ENCODE assay signal across 14 cellular contexts in the genomic region with DNA sequence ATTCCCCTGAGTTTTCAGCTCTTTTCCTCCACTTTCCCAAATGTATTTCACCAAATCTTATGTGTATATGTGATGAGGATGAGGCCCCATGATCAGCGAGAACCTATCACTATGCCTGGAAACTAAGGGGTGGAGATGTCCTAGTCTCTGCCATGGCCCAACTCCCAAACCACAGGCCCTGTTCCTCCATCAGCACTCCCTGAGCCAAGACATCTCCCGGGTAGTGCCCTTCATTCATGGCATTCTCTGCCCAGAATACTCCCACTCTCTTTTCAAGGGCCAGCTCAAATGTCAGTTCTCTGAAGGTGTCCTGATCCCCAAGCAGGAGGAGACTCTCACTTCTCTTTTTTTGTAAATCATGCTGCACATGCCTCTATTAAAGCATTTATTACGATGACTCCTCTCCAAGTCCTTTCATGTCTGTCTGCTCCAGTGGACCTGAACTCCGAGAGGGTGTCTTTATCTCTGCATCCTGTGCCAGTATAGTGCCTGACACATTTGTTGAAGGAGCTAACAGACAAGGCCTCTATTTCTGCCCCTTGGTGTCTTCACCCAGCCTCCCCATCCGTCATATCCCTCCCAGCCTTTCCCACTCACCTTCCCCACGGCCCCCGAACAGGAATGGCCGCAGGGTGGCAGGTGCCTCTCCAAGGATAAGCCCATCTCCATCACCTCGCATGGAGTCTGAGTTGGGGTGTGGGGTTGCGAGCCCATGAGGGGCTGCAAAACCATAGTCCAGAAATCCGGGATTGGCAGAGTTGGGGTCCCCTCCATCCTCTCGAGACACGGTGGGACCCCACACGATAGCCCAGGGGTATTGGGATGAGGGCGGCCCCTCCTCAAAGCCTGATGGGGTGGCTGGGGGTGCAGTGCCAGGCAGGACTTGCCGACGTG. TPM values are rescaled to one million over a fixed set of nuclear protein-coding genes. Genes with fewer than 3 reads are reported as not detected.
A peak's percentile ranks its signal among the peaks of the same experiment; 100 is the strongest.
DNase-seq lines count a peak whose midpoint lies in the region; ATAC-seq and TF ChIP-seq lines count a peak whose summit lies in the region.
"Had no signal": no experiment of that assay in that cellular context is flagged by ENCODE, and none has a peak within 500 bp of the region (broad histone marks: within the 10 kb centered on the region; RNA-seq: fewer than 3 reads in every experiment).

No MANE protein-coding gene starts in this region.

- CTCF ChIA-PET in activated B cell treated with CpG ODN at 0.5 μM for 24 hours (lab: Charles Lee) = interaction anchor here (0.8 to 1.0 kb wide), 4 partner anchors 87 to 144 kb away, joined by 3 to 4 read pairs (median 4); no protein-coding TSS in a partner anchor

- POLR2A ChIA-PET in activated B cell treated with CpG ODN at 0.5 μM for 24 hours (lab: Charles Lee) = interaction anchor here (0.5 to 4.1 kb wide), 21 partner anchors 8 to 245 kb away, joined by 3 to 76 read pairs (median 4); a partner anchor contains a TSS

- H3K4me1 Mint-ChIP-seq in activated B cell treated with CpG ODN at 0.5 μM for 24 hours = peaks cover 58% of the 10 kb centered on the region
- peaks cover 71% of the 10 kb centered on the region for H3K4me1 Mint-ChIP-seq in nephron progenitor cell

- peak; percentile 88 for ATAC-seq in activated B cell treated with CpG ODN at 0.5 μM for 24 hours (ENCODE audit: low read depth)
- ATAC-seq in HG03521 (IDR thresholded peaks at IDR 0.05; ENCODE audit: unreplicated experiment) = no peak
- ATAC-seq in HG03159 (IDR thresholded peaks at IDR 0.05; ENCODE audit: unreplicated experiment) = no peak

- intact Hi-C loops in activated B cell treated with CpG ODN at 0.5 μM for 24 hours (cut with micrococcal nuclease) = loop anchor here (1.0 to 2.0 kb wide), 4 partner anchors 8 to 80 kb away; a partner anchor contains a TSS

- H3K36me3 Mint-ChIP-seq in activated B cell treated with CpG ODN at 0.5 μM for 24 hours (ENCODE audit: low read depth) = no peaks in the 10 kb centered on the region
- peaks cover 9% of the 10 kb centered on the region for H3K36me3 Mint-ChIP-seq in nephron progenitor cell (ENCODE audit: low read depth)
- H3K36me3 Mint-ChIP-seq: activated naive CD8-positive, alpha-beta T cell treated with anti-CD3 and anti-CD28 coated beads, Interleukin-2, amount 10 ng/mL, durations not matched to agents 7 days and 5 days; WTC11 had no signal

- H3K27ac Mint-ChIP-seq in activated B cell treated with CpG ODN at 0.5 μM for 24 hours (peak overlapping the region; percentile 74), nephron progenitor cell (peak overlapping the region; percentile 17)
- H3K27ac Mint-ChIP-seq: activated naive CD8-positive, alpha-beta T cell treated with anti-CD3 and anti-CD28 coated beads, Interleukin-2, amount 10 ng/mL, durations not matched to agents 7 days and 5 days; WTC11 had no signal

- peak; percentile 69 for DNase-seq in GM12865 (ENCODE audit: low read depth)
- DNase-seq in LHCN-M2 (ENCODE audit: low read depth) = peak; percentile 8
- DNase-seq in activated B cell treated with CpG ODN at 0.5 μM for 24 hours = peak; percentile 25
- DNase-seq in nephron progenitor cell = no peak
- DNase-seq in activated naive CD4-positive, alpha-beta T cell (lab: John Stamatoyannopoulos, UW) = no peak
- no peak for DNase-seq in stimulated activated naive CD4-positive, alpha-beta T cell (lab: John Stamatoyannopoulos, UW)
- DNase-seq: activated naive CD8-positive, alpha-beta T cell treated with anti-CD3 and anti-CD28 coated beads, Interleukin-2, amount 10 ng/mL, durations not matched to agents 7 days and 5 days had no signal

- H3K9me3 Mint-ChIP-seq in activated B cell treated with CpG ODN at 0.5 μM for 24 hours (no peaks in the 10 kb centered on the region), nephron progenitor cell (no peaks in the 10 kb centered on the region)
- H3K9me3 Mint-ChIP-seq: activated naive CD8-positive, alpha-beta T cell treated with anti-CD3 and anti-CD28 coated beads, Interleukin-2, amount 10 ng/mL, durations not matched to agents 7 days and 5 days; central memory CD8-positive, alpha-beta T cell; WTC11 had no signal

- H3K4me3 ChIP-seq in GM12865 (ENCODE audit: low read depth, low read length) = no peak overlapping the region
- H3K4me3 ChIP-seq: prostate gland, thyroid gland had no signal

- H3K4me3 Mint-ChIP-seq in activated B cell treated with CpG ODN at 0.5 μM for 24 hours (peak overlapping the region; percentile 42), nephron progenitor cell (peak overlapping the region; percentile 35)
- H3K4me3 Mint-ChIP-seq: activated naive CD8-positive, alpha-beta T cell treated with anti-CD3 and anti-CD28 coated beads, Interleukin-2, amount 10 ng/mL, durations not matched to agents 7 days and 5 days; central memory CD8-positive, alpha-beta T cell had no signal

- H3K27me3 Mint-ChIP-seq in activated B cell treated with CpG ODN at 0.5 μM for 24 hours (peaks cover 11% of the 10 kb centered on the region), nephron progenitor cell (ENCODE audit: low read depth, poor library complexity) (peaks cover 44% of the 10 kb centered on the region)

- no peak for TF ChIP-seq CTCF in GM12865 (IDR thresholded peaks at IDR 0.05; ENCODE audit: insufficient read depth, low read depth, low read length, missing control alignments)
- no peak for TF ChIP-seq CTCF in activated B cell treated with CpG ODN at 0.5 μM for 24 hours (IDR thresholded peaks at IDR 0.05)
- TF ChIP-seq CTCF in nephron progenitor cell (IDR thresholded peaks at IDR 0.05) = no peak

RNA-seq across cellular contexts. Expression of a gene that starts 3.7 kb away (rescaled TPM):
- 0.34 TPM in 1 of 2 replicates, not detected in the other for total RNA-seq in LHCN-M2 (2014; rRNA removed)
- polyA plus RNA-seq in LHCN-M2 (2012) = 0.46 TPM
- total RNA-seq in activated B cell treated with CpG ODN at 0.5 μM for 24 hours = 0.24 and 0.40 TPM in 2 replicates
- total RNA-seq: glomerular endothelial cell had no signal

RNA-seq across cellular contexts. Expression of a gene that starts 7.8 kb away (rescaled TPM):
- 28.4 and 30.8 TPM in 2 replicates for total RNA-seq in LHCN-M2 (2014; rRNA removed)
- 34.0 TPM for polyA plus RNA-seq in LHCN-M2 (2012)
- 81.7 and 98.6 TPM in 2 replicates for total RNA-seq in activated B cell treated with CpG ODN at 0.5 μM for 24 hours

RNA-seq across cellular contexts. Expression of a gene that starts 26.9 kb away (rescaled TPM):
- 111 and 130 TPM in 2 replicates for total RNA-seq in LHCN-M2 (2014; rRNA removed)
- polyA plus RNA-seq in LHCN-M2 (2012) = 104 TPM
- total RNA-seq in activated B cell treated with CpG ODN at 0.5 μM for 24 hours = 28.1 and 35.8 TPM in 2 replicates

RNA-seq across cellular contexts. Expression of a gene that starts 34.0 kb away (rescaled TPM):
- 26.3 and 40.8 TPM in 2 replicates for total RNA-seq in LHCN-M2 (2014; rRNA removed)
- polyA plus RNA-seq in LHCN-M2 (2012) = 28.9 TPM
- total RNA-seq in activated B cell treated with CpG ODN at 0.5 μM for 24 hours = 31.6 and 39.2 TPM in 2 replicates

RNA-seq across cellular contexts. Expression of a gene that starts 49.7 kb away (rescaled TPM):
- total RNA-seq in LHCN-M2 (2014; rRNA removed) = 0.32 TPM in 1 of 2 replicates, not detected in the other
- not detected for polyA plus RNA-seq in LHCN-M2 (2012)
- 5.4 and 7.7 TPM in 2 replicates for total RNA-seq in activated B cell treated with CpG ODN at 0.5 μM for 24 hours

Comparison
In these comparisons a context has a peak if more than half of its experiments do, and no peak if none do; other contexts are left out.
1. DNase-seq: peak in GM12865 (single experiment), LHCN-M2 (single experiment) and activated B cell treated with CpG ODN at 0.5 μM for 24 hours (single experiment); none in nephron progenitor cell (single experiment), activated naive CD4-positive, alpha-beta T cell (0 of 4) and stimulated activated naive CD4-positive, alpha-beta T cell (0 of 6).